In genomic region chr17:45172232-45172540, GRCh38 we compare ENCODE assay signal across 8 cellular contexts. TPM values are rescaled to one million over a fixed set of nuclear protein-coding genes. Genes with fewer than 3 reads are reported as not detected.
A peak's percentile ranks its signal among the peaks of the same experiment; 100 is the strongest.
DNase-seq lines count a peak whose midpoint lies in the region; ATAC-seq and TF ChIP-seq lines count a peak whose summit lies in the region.

No MANE protein-coding gene starts in this region.

- peaks cover 7 to 21% (median 9%) of the 10 kb centered on the region in 3 donors for H3K4me1 Mint-ChIP-seq in CD8-positive, alpha-beta memory T cell

- 57% methylated on average over 5 of the region's 5 CpGs for WGBS in esophagus muscularis mucosa
- 33% methylated on average over 5 of the region's 5 CpGs for WGBS in prostate gland

- peak overlapping the region in 2 of 8 donors; percentile 91 to 96 for H3K27ac Mint-ChIP-seq in CD8-positive, alpha-beta memory T cell

- CTCF ChIA-PET in CD8-positive, alpha-beta memory T cell (lab: Charles Lee), result interaction anchor here (1.1 to 5.1 kb wide), 7 partner anchors 11 to 150 kb away, joined by 3 to 41 read pairs (median 4); partner anchors contain the start of genes ACBD4 and HEXIM1

- DNase-seq in CD8-positive, alpha-beta memory T cell, result no peak
- DNase-seq in SJCRH30 (no peak), esophagus muscularis mucosa (ENCODE audit: extremely low spot score) (no peak), prostate gland (ENCODE audit: low spot score) (no peak), SIG-M5 treated with dmso at 0.1 percent for 504 hours (lab: John Stamatoyannopoulos, UW; ENCODE audit: unreplicated experiment) (no peak), OCI-M1 (lab: John Stamatoyannopoulos, UW) (no peak)
- no peak for DNase-seq in stimulated activated CD4-positive, alpha-beta T cell treated with anti-CD3 and anti-CD28 coated beads, Interleukin-15, amount 100 ng/mL, for 24 hours

- TF ChIP-seq POLR2A in esophagus muscularis mucosa (IDR thresholded peaks at IDR 0.05; ENCODE audit: low read depth), result no peak
- TF ChIP-seq POLR2A in prostate gland (IDR thresholded peaks at IDR 0.05), result no peak

- peak overlapping the region; percentile 62 for H3K4me3 ChIP-seq in CD8-positive, alpha-beta memory T cell (ENCODE audit: low read length)
- H3K4me3 ChIP-seq in SJCRH30, result peak overlapping the region; percentile 52
- H3K4me3 ChIP-seq in esophagus muscularis mucosa, result peak overlapping the region; percentile 48 to 63 (median 52)
- no peak overlapping the region for H3K4me3 ChIP-seq in prostate gland

- H3K36me3 ChIP-seq in CD8-positive, alpha-beta memory T cell (ENCODE audit: insufficient read depth, low read length), result no peaks in the 10 kb centered on the region
- H3K36me3 ChIP-seq in SJCRH30, result no peaks in the 10 kb centered on the region
- H3K36me3 ChIP-seq in esophagus muscularis mucosa, result peaks cover 0 to 12% (median 10%) of the 10 kb centered on the region in 4 donors
- H3K36me3 ChIP-seq in prostate gland, result no peaks in the 10 kb centered on the region

- TF ChIP-seq CTCF in esophagus muscularis mucosa (IDR thresholded peaks at IDR 0.05), result no peak
- no peak for TF ChIP-seq CTCF in prostate gland (IDR thresholded peaks at IDR 0.05)

- H3K9me3 Mint-ChIP-seq in CD8-positive, alpha-beta memory T cell, result no peaks in the 10 kb centered on the region

- H3K4me1 ChIP-seq in CD8-positive, alpha-beta memory T cell (ENCODE audit: insufficient read depth, low read length), result peaks cover 23% of the 10 kb centered on the region
- H3K4me1 ChIP-seq in SJCRH30, result peaks cover 32% of the 10 kb centered on the region
- H3K4me1 ChIP-seq in esophagus muscularis mucosa, result peaks cover 25 to 57% (median 54%) of the 10 kb centered on the region in 4 donors
- peaks cover 8% of the 10 kb centered on the region for H3K4me1 ChIP-seq in prostate gland (replicated peaks)

- intact Hi-C loops in esophagus muscularis mucosa (cut with DNase I), result no loop called here
- intact Hi-C loops in prostate gland (cut with DNase I), result no loop called here

- POLR2A ChIA-PET in CD8-positive, alpha-beta memory T cell (lab: Charles Lee), result interaction anchor here (0.7 to 2.1 kb wide), 4 partner anchors 11 to 24 kb away, joined by 3 to 18 read pairs (median 8); partner anchors contain the start of genes HEXIM1 and HEXIM2

- peak overlapping the region in 3 of 7 donors; percentile 18 to 81 (median 44) for H3K4me3 Mint-ChIP-seq in CD8-positive, alpha-beta memory T cell

- no peak for ATAC-seq in GM18868 (IDR thresholded peaks at IDR 0.05; ENCODE audit: unreplicated experiment)

- no peak for TF ChIP-seq EP300 in esophagus muscularis mucosa (IDR thresholded peaks at IDR 0.05)

- no peaks in the 10 kb centered on the region for H3K36me3 Mint-ChIP-seq in CD8-positive, alpha-beta memory T cell

- no peaks in the 10 kb centered on the region for H3K27me3 Mint-ChIP-seq in CD8-positive, alpha-beta memory T cell

- no peaks in the 10 kb centered on the region for H3K9me3 ChIP-seq in CD8-positive, alpha-beta memory T cell (ENCODE audit: low read length)
- no peaks in the 10 kb centered on the region for H3K9me3 ChIP-seq in SJCRH30 (replicated peaks)
- no peaks in the 10 kb centered on the region for H3K9me3 ChIP-seq in esophagus muscularis mucosa
- H3K9me3 ChIP-seq in prostate gland, result no peaks in the 10 kb centered on the region

- no peak overlapping the region for H3K27ac ChIP-seq in CD8-positive, alpha-beta memory T cell (ENCODE audit: low read depth, low read length)
- H3K27ac ChIP-seq in SJCRH30 (peak overlapping the region; percentile 91), esophagus muscularis mucosa (replicated peaks in 1 of 4) (peak overlapping the region; percentile 88 to 97 (median 90)), prostate gland (peak overlapping the region; percentile 82 to 84)

- H3K27me3 ChIP-seq in CD8-positive, alpha-beta memory T cell (ENCODE audit: insufficient read depth, low read length, poor library complexity, severe bottlenecking), result no peaks in the 10 kb centered on the region
- H3K27me3 ChIP-seq in SJCRH30 (no peaks in the 10 kb centered on the region), esophagus muscularis mucosa (no peaks in the 10 kb centered on the region), prostate gland (replicated peaks; ENCODE audit: insufficient read depth) (no peaks in the 10 kb centered on the region)

RNA-seq across cellular contexts. Expression of gene HEXIM2, which starts 10.5 kb away (rescaled TPM):
- total RNA-seq in CD8-positive, alpha-beta memory T cell, result 1 to 10 TPM; 7.7 to 9.3 TPM
- polyA plus RNA-seq in CD8-positive, alpha-beta memory T cell, result 4.0 TPM
- 6.2 and 6.3 TPM in 2 replicates for total RNA-seq in SJCRH30 (2014; rRNA removed; shearing (Covaris generic))
- total RNA-seq in esophagus muscularis mucosa (1 to 10 TPM; 4.0 to 8.4 (median 7.0) TPM), prostate gland (10 to 100 TPM in 1 of 2 donors, 1 to 10 TPM in 1; 7.1 to 27.0 TPM)

RNA-seq across cellular contexts. Expression of gene HEXIM1, which starts 23.9 kb away (rescaled TPM):
- 10 to 100 TPM; 48.3 to 51.1 TPM for total RNA-seq in CD8-positive, alpha-beta memory T cell
- polyA plus RNA-seq in CD8-positive, alpha-beta memory T cell, result 5.6 TPM
- 9.7 and 10.5 TPM in 2 replicates for total RNA-seq in SJCRH30 (2014; rRNA removed; shearing (Covaris generic))
- total RNA-seq in esophagus muscularis mucosa (10 to 100 TPM; 32.1 to 58.2 (median 45.3) TPM), prostate gland (10 to 100 TPM; 34.5 to 67.1 TPM)

RNA-seq across cellular contexts. Expression of gene ACBD4, which starts 36.7 kb away (rescaled TPM):
- total RNA-seq in CD8-positive, alpha-beta memory T cell, result 1 to 10 TPM; 8.8 to 9.7 TPM
- 15.0 TPM for polyA plus RNA-seq in CD8-positive, alpha-beta memory T cell
- total RNA-seq in SJCRH30 (2014; rRNA removed; shearing (Covaris generic)), result 0.33 and 0.61 TPM in 2 replicates
- total RNA-seq in esophagus muscularis mucosa, result 10 to 100 TPM; 20.9 to 34.8 (median 23.5) TPM
- total RNA-seq in prostate gland, result 10 to 100 TPM; 18.8 to 23.3 TPM

RNA-seq across cellular contexts. Expression of gene PLCD3, which starts 39.9 kb away (rescaled TPM):
- 1 to 10 TPM; 5.5 to 7.2 TPM for total RNA-seq in CD8-positive, alpha-beta memory T cell
- 1.1 TPM for polyA plus RNA-seq in CD8-positive, alpha-beta memory T cell
- 5.8 and 8.2 TPM in 2 replicates for total RNA-seq in SJCRH30 (2014; rRNA removed; shearing (Covaris generic))
- total RNA-seq in esophagus muscularis mucosa (100 to 1,000 TPM in 2 of 4 donors, 10 to 100 TPM in 2; 49.4 to 154 (median 106) TPM), prostate gland (100 to 1,000 TPM in 1 of 2 donors, 10 to 100 TPM in 1; 34.7 to 154 TPM)

RNA-seq across cellular contexts. Expression of gene FMNL1, which starts 49.5 kb away (rescaled TPM):
- 100 to 1,000 TPM; 260 to 265 TPM for total RNA-seq in CD8-positive, alpha-beta memory T cell
- 58.6 TPM for polyA plus RNA-seq in CD8-positive, alpha-beta memory T cell
- 0.91 and 1.1 TPM in 2 replicates for total RNA-seq in SJCRH30 (2014; rRNA removed; shearing (Covaris generic))
- 10 to 100 TPM; 11.0 to 26.7 (median 19.6) TPM for total RNA-seq in esophagus muscularis mucosa
- total RNA-seq in prostate gland, result 10 to 100 TPM in 1 of 2 donors, 1 to 10 TPM in 1; 3.6 to 12.2 TPM

Comparison
In these comparisons a context has a peak if more than half of its experiments do, and no peak if none do; other contexts are left out.
1. H3K4me3 ChIP-seq: peak in CD8-positive, alpha-beta memory T cell (single experiment), SJCRH30 (single experiment) and esophagus muscularis mucosa (4 of 4); none in prostate gland (0 of 2).